ENCODE assay signal across 1 cellular context in genomic region chr5:10288600-10289213, GRCh38.
TF ChIP-seq lines count a peak whose summit lies in the region.

No MANE protein-coding gene starts in this region.

TF ChIP-seq in GM12878, 131 proteins besides CTCF, POLR2A, EP300 and RAD21 (continued from another document):
- TF ChIP-seq BCL3 (IDR thresholded peaks at IDR 0.05; ENCODE audit: borderline replicate concordance, insufficient read depth, low read depth, low read length, poor library complexity, severe bottlenecking) (no peak), IKZF2 (IDR thresholded peaks at IDR 0.05) (0 out of 4 replicates have a peak, but pooled peaks of 1 of the 2 experiments have one; percentile 11), SMAD1 (IDR thresholded peaks at IDR 0.05; ENCODE audit: low read depth, partially characterized antibody) (peak; percentile 79), TCF3 (IDR thresholded peaks at IDR 0.05; ENCODE audit: borderline replicate concordance, insufficient read depth, low read depth, low read length) (0 out of 2 replicates have a peak, but pooled peaks have one; percentile 48), NRF1 (conservative IDR thresholded peaks at IDR 0.05; ENCODE audit: low read depth, low read length) (no peak), EED (IDR thresholded peaks at IDR 0.05; ENCODE audit: low read depth) (peak; percentile 72), IKZF1 (conservative IDR thresholded peaks at IDR 0.05) (peak; percentile 77), MEF2B (IDR thresholded peaks at IDR 0.05; ENCODE audit: partially characterized antibody, poor library complexity, severe bottlenecking) (peak; percentile 14), TCF12 (IDR thresholded peaks at IDR 0.05; ENCODE audit: low read depth, low read length) (peak; percentile 81)
